ENCODE assay signal across 16 cellular contexts in genomic region chr1:64550505-64550904, GRCh38.
DNase-seq lines count a peak whose midpoint lies in the region; ATAC-seq and TF ChIP-seq lines count a peak whose summit lies in the region.
"Had no signal": no experiment of that assay in that cellular context is flagged by ENCODE, and none has a peak within 500 bp of the region (broad histone marks: within the 10 kb centered on the region; RNA-seq: fewer than 3 reads in every experiment).

No MANE protein-coding gene starts in this region.

- no peaks in the 10 kb centered on the region for H3K36me3 Mint-ChIP-seq in activated T-cell treated with anti-CD3 and anti-CD28 coated beads, Interleukin-2, amount 50 U/mL, for 72 hours (ENCODE audit: insufficient read depth in 2 of 2)
- H3K36me3 Mint-ChIP-seq in activated CD8-positive, alpha-beta T cell treated with anti-CD3 and anti-CD28 coated beads for 36 hours (ENCODE audit: low read depth): no peaks in the 10 kb centered on the region
- H3K36me3 Mint-ChIP-seq: stimulated activated effector memory CD8-positive, alpha-beta T cell treated with anti-CD3 and anti-CD28 coated beads, Interleukin-12 subunit alpha, Interleukin-12 subunit beta, amount 100 ng/mL, for 72 hours had no signal

- TF ChIP-seq CTCF in activated CD8-positive, alpha-beta T cell treated with anti-CD3 and anti-CD28 coated beads for 36 hours (IDR thresholded peaks at IDR 0.05): no peak

- CTCF ChIA-PET in activated CD8-positive, alpha-beta T cell treated with anti-CD3 and anti-CD28 coated beads for 36 hours (lab: Charles Lee): interaction anchor here (1.9 kb wide), 1 partner anchor 126 kb away, joined by 6 read pairs; no protein-coding TSS in a partner anchor

- intact Hi-C loops in activated CD8-positive, alpha-beta T cell treated with anti-CD3 and anti-CD28 coated beads for 36 hours (cut with micrococcal nuclease): no loop called here

- peaks cover 43% of the 10 kb centered on the region for H3K4me1 Mint-ChIP-seq in activated T-cell treated with anti-CD3 and anti-CD28 coated beads, Interleukin-2, amount 50 U/mL, for 72 hours (ENCODE audit: low read depth)
- peaks cover 41% of the 10 kb centered on the region for H3K4me1 Mint-ChIP-seq in activated CD8-positive, alpha-beta T cell treated with anti-CD3 and anti-CD28 coated beads for 36 hours (ENCODE audit: low read depth)
- H3K4me1 Mint-ChIP-seq in stimulated activated naive CD8-positive, alpha-beta T cell treated with anti-CD3 and anti-CD28 coated beads, Interleukin-15, amount 100 ng/mL, for 72 hours: peaks cover 58% of the 10 kb centered on the region
- H3K4me1 Mint-ChIP-seq: B cell; stimulated activated effector memory CD8-positive, alpha-beta T cell treated with anti-CD3 and anti-CD28 coated beads, Interleukin-12 subunit alpha, Interleukin-12 subunit beta, amount 100 ng/mL, for 72 hours had no signal

- peak; percentile 93 to 97 for ATAC-seq in activated T-cell treated with anti-CD3 and anti-CD28 coated beads, Interleukin-2, amount 50 U/mL, for 72 hours (replicated peaks in 1 of 2)
- ATAC-seq in activated CD8-positive, alpha-beta T cell treated with anti-CD3 and anti-CD28 coated beads for 36 hours: peak; percentile 85
- ATAC-seq in stimulated activated naive CD8-positive, alpha-beta T cell treated with anti-CD3 and anti-CD28 coated beads, Interleukin-15, amount 100 ng/mL, for 72 hours: peak; percentile 94
- ATAC-seq: heart left ventricle; stimulated activated effector memory CD8-positive, alpha-beta T cell treated with anti-CD3 and anti-CD28 coated beads, Interleukin-12 subunit alpha, Interleukin-12 subunit beta, amount 100 ng/mL, for 72 hours had no signal

- DNase-seq in activated T-cell treated with anti-CD3 and anti-CD28 coated beads, Interleukin-2, amount 50 U/mL, for 72 hours: peak; percentile 16 to 23
- no peak for DNase-seq in activated T-cell treated with anti-CD3 and anti-CD28 coated beads for 4 hours
- DNase-seq in NCI-H1105 (lab: John Stamatoyannopoulos, UW): peak; percentile 31
- DNase-seq in activated CD8-positive, alpha-beta T cell treated with anti-CD3 and anti-CD28 coated beads for 36 hours: peak; percentile 46
- DNase-seq in stimulated activated naive CD8-positive, alpha-beta T cell treated with anti-CD3 and anti-CD28 coated beads, Interleukin-15, amount 100 ng/mL, for 72 hours: peak; percentile 16 to 19
- DNase-seq in NCI-H1092 treated with DMSO at 0.1 percent for 48 hours (lab: John Stamatoyannopoulos, UW): no peak
- no peak for DNase-seq in GM03348 (ENCODE audit: low spot score)
- no peak for DNase-seq in activated effector memory CD4-positive, alpha-beta T cell treated with Interleukin-2 at 50 U/mL for 16 hours
- DNase-seq: GOT3, heart left ventricle, NCI-H774, Peyer's patch had no signal

- peak overlapping the region; percentile 4 for H3K27ac Mint-ChIP-seq in activated T-cell treated with anti-CD3 and anti-CD28 coated beads, Interleukin-2, amount 50 U/mL, for 72 hours
- H3K27ac Mint-ChIP-seq in activated CD8-positive, alpha-beta T cell treated with anti-CD3 and anti-CD28 coated beads for 36 hours: no peak overlapping the region
- no peak overlapping the region for H3K27ac Mint-ChIP-seq in stimulated activated naive CD8-positive, alpha-beta T cell treated with anti-CD3 and anti-CD28 coated beads, Interleukin-15, amount 100 ng/mL, for 72 hours
- H3K27ac Mint-ChIP-seq: activated T-helper 2 cell treated with anti-CD3 and anti-CD28 coated beads, Interferon-gamma antibody, Interleukin-2, Interleukin-4, amounts not matched to agents 10 μg/mL and 5 μg/mL and 100 μg/mL, durations not matched to agents 14 hours and 24 hours and 36 hours; B cell; stimulated activated effector memory CD8-positive, alpha-beta T cell treated with anti-CD3 and anti-CD28 coated beads, Interleukin-12 subunit alpha, Interleukin-12 subunit beta, amount 100 ng/mL, for 72 hours had no signal

- H3K27me3 Mint-ChIP-seq in activated T-cell treated with anti-CD3 and anti-CD28 coated beads, Interleukin-2, amount 50 U/mL, for 72 hours (ENCODE audit: low read depth): no peaks in the 10 kb centered on the region
- no peaks in the 10 kb centered on the region for H3K27me3 Mint-ChIP-seq in activated CD8-positive, alpha-beta T cell treated with anti-CD3 and anti-CD28 coated beads for 36 hours
- no peaks in the 10 kb centered on the region for H3K27me3 Mint-ChIP-seq in stimulated activated naive CD8-positive, alpha-beta T cell treated with anti-CD3 and anti-CD28 coated beads, Interleukin-15, amount 100 ng/mL, for 72 hours

- H3K4me3 Mint-ChIP-seq in activated T-cell treated with anti-CD3 and anti-CD28 coated beads, Interleukin-2, amount 50 U/mL, for 72 hours: peak overlapping the region; percentile 1 to 25
- H3K4me3 Mint-ChIP-seq in activated CD8-positive, alpha-beta T cell treated with anti-CD3 and anti-CD28 coated beads for 36 hours: no peak overlapping the region
- peak overlapping the region; percentile 24 to 45 for H3K4me3 Mint-ChIP-seq in stimulated activated naive CD8-positive, alpha-beta T cell treated with anti-CD3 and anti-CD28 coated beads, Interleukin-15, amount 100 ng/mL, for 72 hours
- H3K4me3 Mint-ChIP-seq: B cell; brain; stimulated activated effector memory CD8-positive, alpha-beta T cell treated with anti-CD3 and anti-CD28 coated beads, Interleukin-12 subunit alpha, Interleukin-12 subunit beta, amount 100 ng/mL, for 72 hours had no signal

- no peaks in the 10 kb centered on the region for H3K9me3 Mint-ChIP-seq in activated T-cell treated with anti-CD3 and anti-CD28 coated beads, Interleukin-2, amount 50 U/mL, for 72 hours
- no peaks in the 10 kb centered on the region for H3K9me3 Mint-ChIP-seq in activated CD8-positive, alpha-beta T cell treated with anti-CD3 and anti-CD28 coated beads for 36 hours
- no peaks in the 10 kb centered on the region for H3K9me3 Mint-ChIP-seq in stimulated activated naive CD8-positive, alpha-beta T cell treated with anti-CD3 and anti-CD28 coated beads, Interleukin-15, amount 100 ng/mL, for 72 hours
- H3K9me3 Mint-ChIP-seq: activated T-helper 2 cell treated with anti-CD3 and anti-CD28 coated beads, Interferon-gamma antibody, Interleukin-2, Interleukin-4, amounts not matched to agents 10 μg/mL and 5 μg/mL and 100 μg/mL, durations not matched to agents 14 hours and 24 hours and 36 hours; brain; stimulated activated effector memory CD8-positive, alpha-beta T cell treated with anti-CD3 and anti-CD28 coated beads, Interleukin-12 subunit alpha, Interleukin-12 subunit beta, amount 100 ng/mL, for 72 hours had no signal

- POLR2A ChIA-PET in activated CD8-positive, alpha-beta T cell treated with anti-CD3 and anti-CD28 coated beads for 36 hours (lab: Charles Lee): no interaction called here

Comparison
In these comparisons a context has a peak if more than half of its experiments do, and no peak if none do; other contexts are left out.
1. DNase-seq: peak in activated T-cell treated with anti-CD3 and anti-CD28 coated beads, Interleukin-2, amount 50 U/mL, for 72 hours (2 of 2), NCI-H1105 (single experiment), activated CD8-positive, alpha-beta T cell treated with anti-CD3 and anti-CD28 coated beads for 36 hours (single experiment) and stimulated activated naive CD8-positive, alpha-beta T cell treated with anti-CD3 and anti-CD28 coated beads, Interleukin-15, amount 100 ng/mL, for 72 hours (2 of 2); none in activated T-cell treated with anti-CD3 and anti-CD28 coated beads for 4 hours (single experiment), NCI-H1092 treated with DMSO at 0.1 percent for 48 hours (single experiment), GM03348 (single experiment) and activated effector memory CD4-positive, alpha-beta T cell treated with Interleukin-2 at 50 U/mL for 16 hours (single experiment).
2. Peak in every context shown above with its lines, with median percentiles within 50 percentile points of each other: ATAC-seq.